ENCODE assay signal across 34 cellular contexts in the genomic region with DNA sequence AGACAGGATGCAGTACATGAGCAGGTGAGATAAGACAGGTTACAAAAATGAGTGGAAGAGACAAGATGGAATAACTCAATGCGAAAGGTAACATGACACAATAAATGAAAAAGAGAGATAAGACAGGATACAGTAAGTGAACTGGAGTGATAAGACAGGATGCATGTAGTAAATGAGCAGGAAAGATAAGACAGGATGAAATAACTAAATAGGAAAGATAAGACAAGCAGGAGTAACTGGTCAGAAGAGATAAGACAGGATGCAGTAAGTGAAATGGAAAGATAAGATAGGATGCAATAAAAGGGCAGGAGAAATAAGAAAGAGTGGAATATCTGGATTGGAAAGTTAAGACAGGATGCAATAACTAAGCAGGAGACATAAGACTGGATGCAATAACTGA. TPM values are rescaled to one million over a fixed set of nuclear protein-coding genes. Genes with fewer than 3 reads are reported as not detected.
"Had no signal": no experiment of that assay in that cellular context is flagged by ENCODE, and none has a peak within 500 bp of the region (broad histone marks: within the 10 kb centered on the region; RNA-seq: fewer than 3 reads in every experiment).

No MANE protein-coding gene starts in this region.

- DNase-seq: natural killer cell; occipital lobe; ovary; posterior cingulate gyrus; psoas muscle; right cardiac atrium; right lobe of liver; sigmoid colon; spleen; stimulated activated CD4-positive, alpha-beta T cell treated with anti-CD3 and anti-CD28 coated beads, Interleukin-12 subunit alpha, Interleukin-12 subunit beta, amount 100 ng/mL, for 4 hours; stimulated activated CD4-positive, alpha-beta T cell treated with anti-CD3 and anti-CD28 coated beads, Interleukin-1b, Interleukin-23, amount 100 ng/mL, for 48 hours; stimulated activated CD4-positive, alpha-beta T cell treated with anti-CD3 and anti-CD28 coated beads, Interleukin-4, amount 100 ng/mL, for 1 hour; stimulated activated CD4-positive, alpha-beta T cell treated with anti-CD3 and anti-CD28 coated beads, Interleukin-4, amount 100 ng/mL, for 4 hours; stimulated activated naive B cell treated with anti-CD40 and anti-IgM and Interleukin-4, amounts not matched to agents 10 μg/mL and 1 μg/mL and 100 μg/mL, for 72 hours; stimulated activated naive CD4-positive, alpha-beta T cell treated with Interleukin-2 at 50 U/mL for 16 hours; stomach; thyroid gland; trophoblast cell; upper lobe of left lung had no signal

- ATAC-seq: natural killer cell; psoas muscle; right cardiac atrium; right lobe of liver; stimulated activated effector memory CD8-positive, alpha-beta T cell treated with anti-CD3 and anti-CD28 coated beads, Interleukin-12 subunit alpha, Interleukin-12 subunit beta, amount 100 ng/mL, for 72 hours; stimulated activated naive B cell treated with anti-CD40 and anti-IgM and Interleukin-4, amounts not matched to agents 10 μg/mL and 1 μg/mL and 100 μg/mL, for 72 hours had no signal

- H3K4me2 ChIP-seq: neural progenitor cell, smooth muscle cell had no signal

- H3K4me1 ChIP-seq: neural progenitor cell, parathyroid adenoma, psoas muscle, right lobe of liver, sigmoid colon, spleen, stomach, thyroid gland, tibial nerve, upper lobe of left lung, vagina had no signal

- FAIRE-seq: urothelium cell line had no signal

- H3K27me3 ChIP-seq: neural progenitor cell, ovary, right lobe of liver, sigmoid colon, stomach, thyroid gland, tibial nerve, upper lobe of left lung, vagina had no signal

- H3K9ac ChIP-seq: neural progenitor cell, parathyroid adenoma had no signal

- H3K27ac ChIP-seq: neural progenitor cell, ovary, parathyroid adenoma, psoas muscle, right lobe of liver, sigmoid colon, spleen, stomach, thoracic aorta, thyroid gland, tibial nerve, upper lobe of left lung, vagina had no signal

- H2AFZ ChIP-seq: neural progenitor cell, parathyroid adenoma had no signal

- H3K9me3 ChIP-seq: ovary, psoas muscle, right lobe of liver, sigmoid colon, thoracic aorta, thyroid gland, vagina had no signal

- H3K4me3 ChIP-seq: neural progenitor cell, ovary, psoas muscle, right lobe of liver, sigmoid colon, smooth muscle cell, spleen, stomach, thoracic aorta, thyroid gland, tibial nerve, upper lobe of left lung, vagina had no signal

- H3K36me3 ChIP-seq: neural progenitor cell, ovary, right lobe of liver, sigmoid colon, spleen, stomach, thoracic aorta, thyroid gland, tibial nerve, upper lobe of left lung, vagina had no signal

- H3K79me2 ChIP-seq: parathyroid adenoma had no signal

RNA-seq across cellular contexts. Expression of gene MYH4, which starts 8.3 kb away (rescaled TPM):
- total RNA-seq: natural killer cell, occipital lobe, osteoblast, ovary, progenitor cell of endocrine pancreas, renal cortical epithelial cell, sigmoid colon, smooth muscle cell, spleen, stomach, subcutaneous adipose tissue, temporal lobe, thoracic aorta, thyroid gland, tibial nerve, upper lobe of left lung, ureter, vagina had no signal
- polyA plus RNA-seq: neural cell, ovary, right cardiac atrium, smooth muscle cell, spleen, stomach had no signal

RNA-seq across cellular contexts. Expression of gene MYH1, which starts 40.6 kb away (rescaled TPM):
- total RNA-seq: natural killer cell, occipital lobe, osteoblast, ovary, progenitor cell of endocrine pancreas, renal cortical epithelial cell, smooth muscle cell, stomach, temporal lobe, thoracic aorta, vagina had no signal
- polyA plus RNA-seq: neural cell, right cardiac atrium, smooth muscle cell had no signal

RNA-seq across cellular contexts. Expression of gene MYH8, which starts 56.0 kb away (rescaled TPM):
- total RNA-seq: natural killer cell, osteoblast, ovary, progenitor cell of endocrine pancreas, renal cortical epithelial cell, right cardiac atrium, right lobe of liver, sigmoid colon, smooth muscle cell, stomach, subcutaneous adipose tissue, temporal lobe, thoracic aorta, thyroid gland, tibial nerve, upper lobe of left lung, ureter, vagina had no signal
- polyA plus RNA-seq: ovary, right cardiac atrium, sigmoid colon, smooth muscle cell had no signal
